Comparison of ENCODE assay signal across 28 cellular contexts in genomic region chr3:149593416-149594160, GRCh38.
DNase-seq lines count a peak whose midpoint lies in the region; ATAC-seq and TF ChIP-seq lines count a peak whose summit lies in the region.
"Had no signal": no experiment of that assay in that cellular context is flagged by ENCODE, and none has a peak within 500 bp of the region (broad histone marks: within the 10 kb centered on the region; RNA-seq: fewer than 3 reads in every experiment).

No MANE protein-coding gene starts in this region.

- H3K9ac ChIP-seq in HUES48 (ENCODE audit: low read depth, low read length) (no peak overlapping the region), skeletal muscle satellite cell (ENCODE audit: low read depth, low read length) (peak overlapping the region; percentile 1)
- H3K9ac ChIP-seq: KMS-11, parathyroid adenoma had no signal

- H3K4me3 ChIP-seq in HUES48 (ENCODE audit: low read depth, low read length), result peak overlapping the region; percentile 1; the same call in 1 of the 2 replicates
- H3K4me3 ChIP-seq in Panc1 (ENCODE audit: low read depth in 2 of 2, low read length in 2 of 2), result peak overlapping the region; percentile 3 to 37; a peak in 2 of 4 replicates
- H3K4me3 ChIP-seq in skeletal muscle satellite cell (ENCODE audit: low read length), result peak overlapping the region; percentile 43
- H3K4me3 ChIP-seq: esophagus squamous epithelium, skin epidermis had no signal

- CTCF ChIA-PET in Panc1 (lab: Charles Lee), result no interaction called here

- DNase-seq in Panc1 (ENCODE audit: low read depth, low spot score) (no peak), foreskin melanocyte (peak; percentile 95), cerebellar cortex (ENCODE audit: low spot score) (no peak), NCI-H510A treated with DMSO at 0.1 percent for 48 hours (lab: John Stamatoyannopoulos, UW) (no peak), NCI-H2081 treated with DMSO at 0.1 percent for 48 hours (lab: John Stamatoyannopoulos, UW) (no peak)
- DNase-seq: activated CD4-positive, alpha-beta T cell treated with anti-CD3 and anti-CD28 coated beads for 36 hours; activated naive CD4-positive, alpha-beta T cell treated with anti-CD3 and anti-CD28 coated beads, Interleukin-2, amount 10 ng/mL, durations not matched to agents 7 days and 5 days; activated T-cell treated with anti-CD3 and anti-CD28 coated beads, Interleukin-2, amount 50 U/mL, for 48 hours; AML-193; CD8-positive, alpha-beta memory T cell; DMS53; effector memory CD4-positive, alpha-beta T cell; esophagus squamous epithelium; GDM1; HCEC 1CT; kidney glomerular epithelial cell; MV-4-11; naive B cell; NCI-H2029; NCI-H446 treated with DMSO at 0.1 percent for 48 hours; NK-92 treated with Interleukin-12 subunit alpha and Interleukin-12 subunit beta, amount 100 ng/mL, for 24 hours; stimulated activated CD4-positive, alpha-beta T cell treated with anti-CD3 and anti-CD28 coated beads, Interleukin-1b, Interleukin-23, amount 100 ng/mL, for 48 hours; substantia nigra had no signal

- H3K27me3 ChIP-seq in HUES48 (ENCODE audit: control insufficient read depth, insufficient read depth, low read length) (no peaks in the 10 kb centered on the region), Panc1 (ENCODE audit: control insufficient read depth, insufficient read depth, low read length) (no peaks in the 10 kb centered on the region), skeletal muscle satellite cell (ENCODE audit: control insufficient read depth, insufficient read depth, low read length) (no peaks in the 10 kb centered on the region)
- H3K27me3 ChIP-seq: esophagus squamous epithelium had no signal

- H3K36me3 ChIP-seq in HUES48 (ENCODE audit: control insufficient read depth, insufficient read depth, low read length) (no peaks in the 10 kb centered on the region), Panc1 (ENCODE audit: control insufficient read depth, insufficient read depth, low read length) (peaks cover 14% of the 10 kb centered on the region), skeletal muscle satellite cell (ENCODE audit: insufficient read depth, low read length) (peaks cover 9% of the 10 kb centered on the region)
- H3K36me3 ChIP-seq: esophagus squamous epithelium had no signal

- H3K27ac ChIP-seq in HUES48 (ENCODE audit: low read depth, low read length) (peak overlapping the region; percentile 58), Panc1 (ENCODE audit: low read length) (peak overlapping the region; percentile 100)
- H3K27ac ChIP-seq: KMS-11, parathyroid adenoma, skin epidermis had no signal

- BruUV-seq in Panc1 (replicated peaks; lab: Mats Ljungman, UMichigan), result TSS peak; percentile 98

- intact Hi-C loops in Panc1 (cut with micrococcal nuclease; ENCODE audit: unreplicated experiment), result no loop called here

- in situ Hi-C loops in Panc1 (cut with HindIII; ENCODE audit: low pct_unique_long_range_greater_than_20kb, low sequenced_read_pairs), result no loop called here

- H3K9me3 ChIP-seq in HUES48 (ENCODE audit: control insufficient read depth, insufficient read depth, low read length) (no peaks in the 10 kb centered on the region), Panc1 (ENCODE audit: control insufficient read depth, insufficient read depth, low read depth, low read length) (no peaks in the 10 kb centered on the region), skeletal muscle satellite cell (replicated peaks; ENCODE audit: low read length) (no peaks in the 10 kb centered on the region)
- H3K9me3 ChIP-seq: esophagus squamous epithelium had no signal

- ATAC-seq in Panc1, result no peak
- ATAC-seq: activated CD4-positive, alpha-beta T cell treated with anti-CD3 and anti-CD28 coated beads for 36 hours had no signal

- H3K4me1 ChIP-seq in HUES48 (ENCODE audit: control insufficient read depth, insufficient read depth, low read length), result peaks cover 20% of the 10 kb centered on the region
- H3K4me1 ChIP-seq in Panc1 (ENCODE audit: control insufficient read depth, insufficient read depth, low read length), result peaks cover 100% of the 10 kb centered on the region
- peaks cover 67% of the 10 kb centered on the region for H3K4me1 ChIP-seq in skeletal muscle satellite cell (ENCODE audit: control insufficient read depth, insufficient read depth, low read length)

- peak overlapping the region; percentile 69 for H3K4me2 ChIP-seq in skeletal muscle satellite cell (ENCODE audit: low read length)
- H3K4me2 ChIP-seq: KMS-11 had no signal

- POLR2A ChIA-PET in Panc1 (lab: Charles Lee), result interaction anchor here (0.9 kb wide), 1 partner anchor 13 kb away, joined by 3 read pairs; no protein-coding TSS in a partner anchor

- TF ChIP-seq CTCF in Panc1 (IDR thresholded peaks at IDR 0.05), result no peak
